In the genomic region with DNA sequence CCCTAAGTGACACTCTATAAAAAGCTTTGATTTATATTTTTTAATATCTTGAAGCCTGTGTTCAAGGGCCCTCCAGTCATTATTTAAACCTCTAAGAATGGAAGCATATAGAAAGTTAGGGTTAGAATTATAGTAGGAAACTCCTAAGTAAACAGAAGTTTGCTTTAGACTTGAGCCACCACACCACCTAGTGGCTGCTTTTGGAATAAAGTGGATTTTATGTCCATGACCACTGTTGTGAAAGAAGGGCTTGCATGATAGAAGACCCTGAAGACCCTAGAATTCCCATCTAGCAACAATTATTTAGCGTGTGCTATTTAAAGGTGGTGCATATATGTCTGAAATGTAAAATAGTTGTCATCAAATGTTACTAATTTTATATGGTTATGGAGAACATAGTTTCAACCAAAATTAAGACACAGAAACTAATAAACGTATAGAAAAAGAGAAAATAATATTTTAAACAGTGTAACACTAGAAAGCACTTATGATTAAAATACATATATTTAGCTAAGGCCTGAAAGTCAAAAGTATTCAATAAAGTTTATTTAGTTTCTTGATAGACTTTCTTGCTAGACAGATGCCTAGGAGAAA, we compare ENCODE assay signal across 1 cellular context.
TF ChIP-seq lines count a peak whose summit lies in the region.

No MANE protein-coding gene starts in this region.

TF ChIP-seq in IMR-90, 13 proteins besides CTCF, POLR2A, EP300 and RAD21 (continued from another document):
- TF ChIP-seq CEBPB (IDR thresholded peaks at IDR 0.05; ENCODE audit: low read depth, low read length) = 0 out of 2 replicates have a peak, but pooled peaks have one; percentile 11
